In genomic region chr2:85418132-85419008, GRCh38 we compare ENCODE assay signal across 8 cellular contexts. TPM values are rescaled to one million over a fixed set of nuclear protein-coding genes. Genes with fewer than 3 reads are reported as not detected.
A peak's percentile ranks its signal among the peaks of the same experiment; 100 is the strongest.
DNase-seq lines count a peak whose midpoint lies in the region; ATAC-seq and TF ChIP-seq lines count a peak whose summit lies in the region.

Gene SH2D6 (plus strand): TSS chr2:85418714. CDS start chr2:85429466, 10,752 bp downstream.

- POLR2A ChIA-PET in activated B cell treated with CpG ODN at 0.5 μM for 24 hours (lab: Charles Lee) = interaction anchor here (0.7 to 5.3 kb wide), 27 partner anchors 10 to 601 kb away, joined by 3 to 133 read pairs (median 7); partner anchors contain the start of genes CAPG, ELMOD3, GGCX and MAT2A

- no peaks in the 10 kb centered on the region for H3K27me3 Mint-ChIP-seq in activated B cell treated with CpG ODN at 0.5 μM for 24 hours

- CTCF ChIA-PET in activated B cell treated with CpG ODN at 0.5 μM for 24 hours (lab: Charles Lee) = interaction anchor here (1.0 to 4.5 kb wide), 8 partner anchors 8 to 184 kb away, joined by 3 to 162 read pairs (median 6); partner anchors contain the start of genes CAPG, ELMOD3, RETSAT and TMEM150A

- no peak for TF ChIP-seq CTCF in activated B cell treated with CpG ODN at 0.5 μM for 24 hours (IDR thresholded peaks at IDR 0.05)

- peak within 1 kb of the TSS; percentile 97 for H3K4me3 Mint-ChIP-seq in activated B cell treated with CpG ODN at 0.5 μM for 24 hours

- peak within 1 kb of the TSS; percentile 99 for H3K27ac Mint-ChIP-seq in activated B cell treated with CpG ODN at 0.5 μM for 24 hours

- no peaks in the 10 kb centered on the region for H3K9me3 Mint-ChIP-seq in activated B cell treated with CpG ODN at 0.5 μM for 24 hours

- TF ChIP-seq POLR2A in GM18526 (IDR thresholded peaks at IDR 0.05; ENCODE audit: extremely low read depth, insufficient read length) = peak; percentile 52

- H3K4me1 Mint-ChIP-seq in activated B cell treated with CpG ODN at 0.5 μM for 24 hours = peaks cover 44% of the 10 kb centered on the region

- H3K36me3 Mint-ChIP-seq in activated B cell treated with CpG ODN at 0.5 μM for 24 hours (ENCODE audit: low read depth) = peaks cover 2% of the 10 kb centered on the region

- in situ Hi-C loops in ACHN (cut with HindIII; ENCODE audit: low pct_ligation_motif_present, low pct_unique_long_range_greater_than_20kb, low sequenced_read_pairs) = no loop called here

- intact Hi-C loops in activated B cell treated with CpG ODN at 0.5 μM for 24 hours (cut with micrococcal nuclease) = loop anchor here (1.0 to 10.0 kb wide), 10 partner anchors 8 to 960 kb away; partner anchors contain the start of genes CAPG, ELMOD3, GGCX and IMMT

- DNase-seq in ACHN = peak; percentile 85
- DNase-seq in NCI-H2171 (lab: John Stamatoyannopoulos, UW) = peak; percentile 94
- peak; percentile 87 for DNase-seq in activated B cell treated with CpG ODN at 0.5 μM for 24 hours
- peak; percentile 81 for DNase-seq in central memory CD4-positive, alpha-beta T cell
- DNase-seq in islet precursor cell = peak; percentile 94
- DNase-seq in stimulated activated CD4-positive, alpha-beta T cell treated with anti-CD3 and anti-CD28 coated beads, Interleukin-12 subunit alpha, Interleukin-12 subunit beta, amount 100 ng/mL, for 4 hours = peak; percentile 82

- ATAC-seq in HG03045 (IDR thresholded peaks at IDR 0.05; ENCODE audit: unreplicated experiment) (peak; percentile 78), activated B cell treated with CpG ODN at 0.5 μM for 24 hours (ENCODE audit: low read depth) (peak; percentile 77)

RNA-seq across cellular contexts. Expression of gene SH2D6, which starts in this region (rescaled TPM):
- 0.83 and 1.6 TPM in 2 replicates for total RNA-seq in activated B cell treated with CpG ODN at 0.5 μM for 24 hours

Comparison
In these comparisons a context has a peak if more than half of its experiments do, and no peak if none do; other contexts are left out.
1. Peak in every context shown above with its lines: DNase-seq and ATAC-seq.